Comparison of ENCODE assay signal across 1 cellular context in genomic region chr7:143906895-143907294, GRCh38.
TF ChIP-seq lines count a peak whose summit lies in the region.

No MANE protein-coding gene starts in this region.

TF ChIP-seq in HepG2, 621 proteins besides CTCF, POLR2A, EP300 and RAD21 (continued from another document and continues in another):
- TF ChIP-seq, protein P1, sequence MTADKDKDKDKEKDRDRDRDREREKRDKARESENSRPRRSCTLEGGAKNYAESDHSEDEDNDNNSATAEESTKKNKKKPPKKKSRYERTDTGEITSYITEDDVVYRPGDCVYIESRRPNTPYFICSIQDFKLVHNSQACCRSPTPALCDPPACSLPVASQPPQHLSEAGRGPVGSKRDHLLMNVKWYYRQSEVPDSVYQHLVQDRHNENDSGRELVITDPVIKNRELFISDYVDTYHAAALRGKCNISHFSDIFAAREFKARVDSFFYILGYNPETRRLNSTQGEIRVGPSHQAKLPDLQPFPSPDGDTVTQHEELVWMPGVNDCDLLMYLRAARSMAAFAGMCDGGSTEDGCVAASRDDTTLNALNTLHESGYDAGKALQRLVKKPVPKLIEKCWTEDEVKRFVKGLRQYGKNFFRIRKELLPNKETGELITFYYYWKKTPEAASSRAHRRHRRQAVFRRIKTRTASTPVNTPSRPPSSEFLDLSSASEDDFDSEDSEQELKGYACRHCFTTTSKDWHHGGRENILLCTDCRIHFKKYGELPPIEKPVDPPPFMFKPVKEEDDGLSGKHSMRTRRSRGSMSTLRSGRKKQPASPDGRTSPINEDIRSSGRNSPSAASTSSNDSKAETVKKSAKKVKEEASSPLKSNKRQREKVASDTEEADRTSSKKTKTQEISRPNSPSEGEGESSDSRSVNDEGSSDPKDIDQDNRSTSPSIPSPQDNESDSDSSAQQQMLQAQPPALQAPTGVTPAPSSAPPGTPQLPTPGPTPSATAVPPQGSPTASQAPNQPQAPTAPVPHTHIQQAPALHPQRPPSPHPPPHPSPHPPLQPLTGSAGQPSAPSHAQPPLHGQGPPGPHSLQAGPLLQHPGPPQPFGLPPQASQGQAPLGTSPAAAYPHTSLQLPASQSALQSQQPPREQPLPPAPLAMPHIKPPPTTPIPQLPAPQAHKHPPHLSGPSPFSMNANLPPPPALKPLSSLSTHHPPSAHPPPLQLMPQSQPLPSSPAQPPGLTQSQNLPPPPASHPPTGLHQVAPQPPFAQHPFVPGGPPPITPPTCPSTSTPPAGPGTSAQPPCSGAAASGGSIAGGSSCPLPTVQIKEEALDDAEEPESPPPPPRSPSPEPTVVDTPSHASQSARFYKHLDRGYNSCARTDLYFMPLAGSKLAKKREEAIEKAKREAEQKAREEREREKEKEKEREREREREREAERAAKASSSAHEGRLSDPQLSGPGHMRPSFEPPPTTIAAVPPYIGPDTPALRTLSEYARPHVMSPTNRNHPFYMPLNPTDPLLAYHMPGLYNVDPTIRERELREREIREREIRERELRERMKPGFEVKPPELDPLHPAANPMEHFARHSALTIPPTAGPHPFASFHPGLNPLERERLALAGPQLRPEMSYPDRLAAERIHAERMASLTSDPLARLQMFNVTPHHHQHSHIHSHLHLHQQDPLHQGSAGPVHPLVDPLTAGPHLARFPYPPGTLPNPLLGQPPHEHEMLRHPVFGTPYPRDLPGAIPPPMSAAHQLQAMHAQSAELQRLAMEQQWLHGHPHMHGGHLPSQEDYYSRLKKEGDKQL (CRISPR knock-in tag; IDR thresholded peaks at IDR 0.05; ENCODE audit: low read depth) = peak; percentile 74; the same call in 1 of the 2 replicates
- TF ChIP-seq SP140L (CRISPR knock-in tag; IDR thresholded peaks at IDR 0.05; ENCODE audit: borderline replicate concordance) (no peak), MED1 (CRISPR knock-in tag; IDR thresholded peaks at IDR 0.05) (peak; percentile 94), ZNF558 (CRISPR knock-in tag; IDR thresholded peaks at IDR 0.05; ENCODE audit: borderline replicate concordance) (no peak), SRF (IDR thresholded peaks at IDR 0.05; ENCODE audit: low read depth, low read length) (no peak), ZHX2 (IDR thresholded peaks at IDR 0.05; ENCODE audit: low read depth) (no peak), ZHX2 (CRISPR knock-in tag; IDR thresholded peaks at IDR 0.05; ENCODE audit: borderline replicate concordance) (no peak), ZNF644 (CRISPR knock-in tag; IDR thresholded peaks at IDR 0.05; ENCODE audit: low read depth) (peak; percentile 85), HNRNPLL (IDR thresholded peaks at IDR 0.05; ENCODE audit: low read depth, low read length, poor library complexity, severe bottlenecking) (no peak), ZNF557 (CRISPR knock-in tag; IDR thresholded peaks at IDR 0.05) (peak; percentile 87), EED (CRISPR knock-in tag; IDR thresholded peaks at IDR 0.05) (no peak), ZNF124 (CRISPR knock-in tag; IDR thresholded peaks at IDR 0.05) (peak; percentile 91; the same call in 1 of the 2 replicates), GFI1 (CRISPR knock-in tag; IDR thresholded peaks at IDR 0.05; ENCODE audit: borderline replicate concordance) (no peak), ZNF616 (CRISPR knock-in tag; IDR thresholded peaks at IDR 0.05; ENCODE audit: low read depth) (no peak), NR1H2 (CRISPR knock-in tag; IDR thresholded peaks at IDR 0.05; ENCODE audit: borderline replicate concordance, low read depth) (no peak), NCOA2 (CRISPR knock-in tag; IDR thresholded peaks at IDR 0.05) (peak; percentile 94), POLR2AphosphoS2 (IDR thresholded peaks at IDR 0.05; ENCODE audit: low read depth, low read length) (no peak), RFXANK (CRISPR knock-in tag; IDR thresholded peaks at IDR 0.05) (no peak), ZNF597 (CRISPR knock-in tag; IDR thresholded peaks at IDR 0.05) (no peak), ZZZ3 (CRISPR knock-in tag; IDR thresholded peaks at IDR 0.05; ENCODE audit: borderline replicate concordance) (no peak), ASH2L (IDR thresholded peaks at IDR 0.05; ENCODE audit: insufficient read length, low read depth, low read length) (peak; percentile 77), ZMYM2 (CRISPR knock-in tag; IDR thresholded peaks at IDR 0.05) (no peak), SYNCRIP (IDR thresholded peaks at IDR 0.05; ENCODE audit: insufficient read depth, low read depth, low read length) (no peak), ZNF10 (CRISPR knock-in tag; IDR thresholded peaks at IDR 0.05; ENCODE audit: borderline replicate concordance, low read depth) (no peak), HOXD1 (CRISPR knock-in tag; IDR thresholded peaks at IDR 0.05) (0 out of 2 replicates have a peak, but pooled peaks have one; percentile 51), ATF5 (CRISPR knock-in tag; IDR thresholded peaks at IDR 0.05; ENCODE audit: low read depth) (no peak), ZSCAN5A (CRISPR knock-in tag; IDR thresholded peaks at IDR 0.05; ENCODE audit: borderline replicate concordance) (peak; percentile 88; the same call in 1 of the 2 replicates), KDM3A (CRISPR knock-in tag; IDR thresholded peaks at IDR 0.05; ENCODE audit: low read depth) (peak; percentile 81; the same call in 1 of the 2 replicates), FOXC1 (CRISPR knock-in tag; IDR thresholded peaks at IDR 0.05; ENCODE audit: borderline replicate concordance) (no peak), ZNF615 (CRISPR knock-in tag; IDR thresholded peaks at IDR 0.05; ENCODE audit: borderline replicate concordance) (no peak), ZBTB7B (CRISPR knock-in tag; IDR thresholded peaks at IDR 0.05) (peak; percentile 95), CREB1 (IDR thresholded peaks at IDR 0.05) (no peak), CREB1 (CRISPR knock-in tag; IDR thresholded peaks at IDR 0.05) (peak; percentile 77), ZFP36L1 (CRISPR knock-in tag; IDR thresholded peaks at IDR 0.05) (peak; percentile 54; the same call in 1 of the 2 replicates), PLSCR1 (CRISPR knock-in tag; IDR thresholded peaks at IDR 0.05; ENCODE audit: borderline replicate concordance) (no peak), ZNF709 (CRISPR knock-in tag; IDR thresholded peaks at IDR 0.05) (no peak), SMAD3 (CRISPR knock-in tag; IDR thresholded peaks at IDR 0.05) (peak; percentile 88), YEATS4 (CRISPR knock-in tag; IDR thresholded peaks at IDR 0.05; ENCODE audit: borderline replicate concordance) (peak; percentile 82), KLF15 (CRISPR knock-in tag; IDR thresholded peaks at IDR 0.05; ENCODE audit: borderline replicate concordance) (no peak), NKX3-1 (CRISPR knock-in tag; IDR thresholded peaks at IDR 0.05) (no peak)
- TF ChIP-seq, protein P2, sequence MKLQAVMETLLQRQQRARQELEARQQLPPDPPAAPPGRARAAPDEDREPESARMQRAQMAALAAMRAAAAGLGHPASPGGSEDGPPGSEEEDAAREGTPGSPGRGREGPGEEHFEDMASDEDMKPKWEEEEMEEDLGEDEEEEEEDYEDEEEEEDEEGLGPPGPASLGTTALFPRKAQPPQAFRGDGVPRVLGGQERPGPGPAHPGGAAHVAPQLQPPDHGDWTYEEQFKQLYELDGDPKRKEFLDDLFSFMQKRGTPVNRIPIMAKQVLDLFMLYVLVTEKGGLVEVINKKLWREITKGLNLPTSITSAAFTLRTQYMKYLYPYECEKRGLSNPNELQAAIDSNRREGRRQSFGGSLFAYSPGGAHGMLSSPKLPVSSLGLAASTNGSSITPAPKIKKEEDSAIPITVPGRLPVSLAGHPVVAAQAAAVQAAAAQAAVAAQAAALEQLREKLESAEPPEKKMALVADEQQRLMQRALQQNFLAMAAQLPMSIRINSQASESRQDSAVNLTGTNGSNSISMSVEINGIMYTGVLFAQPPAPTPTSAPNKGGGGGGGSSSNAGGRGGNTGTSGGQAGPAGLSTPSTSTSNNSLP (IDR thresholded peaks at IDR 0.05; ENCODE audit: low read depth, low read length) = peak; percentile 75
- TF ChIP-seq, protein P3, sequence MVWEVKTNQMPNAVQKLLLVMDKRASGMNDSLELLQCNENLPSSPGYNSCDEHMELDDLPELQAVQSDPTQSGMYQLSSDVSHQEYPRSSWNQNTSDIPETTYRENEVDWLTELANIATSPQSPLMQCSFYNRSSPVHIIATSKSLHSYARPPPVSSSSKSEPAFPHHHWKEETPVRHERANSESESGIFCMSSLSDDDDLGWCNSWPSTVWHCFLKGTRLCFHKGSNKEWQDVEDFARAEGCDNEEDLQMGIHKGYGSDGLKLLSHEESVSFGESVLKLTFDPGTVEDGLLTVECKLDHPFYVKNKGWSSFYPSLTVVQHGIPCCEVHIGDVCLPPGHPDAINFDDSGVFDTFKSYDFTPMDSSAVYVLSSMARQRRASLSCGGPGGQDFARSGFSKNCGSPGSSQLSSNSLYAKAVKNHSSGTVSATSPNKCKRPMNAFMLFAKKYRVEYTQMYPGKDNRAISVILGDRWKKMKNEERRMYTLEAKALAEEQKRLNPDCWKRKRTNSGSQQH (CRISPR knock-in tag; IDR thresholded peaks at IDR 0.05; ENCODE audit: low read depth) = no peak
- TF ChIP-seq, protein P4, sequence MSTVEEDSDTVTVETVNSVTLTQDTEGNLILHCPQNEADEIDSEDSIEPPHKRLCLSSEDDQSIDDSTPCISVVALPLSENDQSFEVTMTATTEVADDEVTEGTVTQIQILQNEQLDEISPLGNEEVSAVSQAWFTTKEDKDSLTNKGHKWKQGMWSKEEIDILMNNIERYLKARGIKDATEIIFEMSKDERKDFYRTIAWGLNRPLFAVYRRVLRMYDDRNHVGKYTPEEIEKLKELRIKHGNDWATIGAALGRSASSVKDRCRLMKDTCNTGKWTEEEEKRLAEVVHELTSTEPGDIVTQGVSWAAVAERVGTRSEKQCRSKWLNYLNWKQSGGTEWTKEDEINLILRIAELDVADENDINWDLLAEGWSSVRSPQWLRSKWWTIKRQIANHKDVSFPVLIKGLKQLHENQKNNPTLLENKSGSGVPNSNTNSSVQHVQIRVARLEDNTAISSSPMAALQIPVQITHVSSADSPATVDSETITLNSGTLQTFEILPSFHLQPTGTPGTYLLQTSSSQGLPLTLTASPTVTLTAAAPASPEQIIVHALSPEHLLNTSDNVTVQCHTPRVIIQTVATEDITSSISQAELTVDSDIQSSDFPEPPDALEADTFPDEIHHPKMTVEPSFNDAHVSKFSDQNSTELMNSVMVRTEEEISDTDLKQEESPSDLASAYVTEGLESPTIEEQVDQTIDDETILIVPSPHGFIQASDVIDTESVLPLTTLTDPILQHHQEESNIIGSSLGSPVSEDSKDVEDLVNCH (CRISPR knock-in tag; IDR thresholded peaks at IDR 0.05) = no peak
